In genomic region chr3:113000691-113001090, GRCh38 we compare ENCODE assay signal across 27 cellular contexts. TPM values are rescaled to one million over a fixed set of nuclear protein-coding genes. Genes with fewer than 3 reads are reported as not detected.
DNase-seq lines count a peak whose midpoint lies in the region; ATAC-seq, FAIRE-seq and TF ChIP-seq lines count a peak whose summit lies in the region.
"Had no signal": no experiment of that assay in that cellular context is flagged by ENCODE, and none has a peak within 500 bp of the region (broad histone marks: within the 10 kb centered on the region; RNA-seq: fewer than 3 reads in every experiment).

No MANE protein-coding gene starts in this region.

- H3K27ac ChIP-seq in endothelial cell of umbilical vein (ENCODE audit: insufficient read depth, low read depth, low read length) = no peak overlapping the region
- H3K27ac ChIP-seq: C4-2B, cardiac muscle cell, parathyroid adenoma, Peyer's patch, right lobe of liver, SJCRH30, suprapubic skin, uterus had no signal

- H3K4me2 ChIP-seq in endothelial cell of umbilical vein (ENCODE audit: insufficient read depth, low read length) = no peak overlapping the region

- no peak for FAIRE-seq in endothelial cell of umbilical vein (lab: Jason Lieb, UNC)
- FAIRE-seq: G401.6 had no signal

- H3K9ac ChIP-seq in endothelial cell of umbilical vein (replicated peaks; ENCODE audit: extremely low read depth, insufficient read depth, low read length) = no peak overlapping the region
- H3K9ac ChIP-seq: parathyroid adenoma had no signal

- peak overlapping the region; percentile 95 for H3K27ac Mint-ChIP-seq in activated naive CD4-positive, alpha-beta T cell treated with anti-CD3 and anti-CD28 coated beads for 36 hours
- peak overlapping the region; percentile 85 for H3K27ac Mint-ChIP-seq in activated CD4-positive, alpha-beta memory T cell treated with anti-CD3 and anti-CD28 coated beads for 36 hours
- H3K27ac Mint-ChIP-seq in stimulated activated effector memory CD8-positive, alpha-beta T cell treated with anti-CD3 and anti-CD28 coated beads, Interleukin-12 subunit alpha, Interleukin-12 subunit beta, amount 100 ng/mL, for 72 hours = peak overlapping the region; percentile 81
- no peak overlapping the region for H3K27ac Mint-ChIP-seq in MCF 10A (ENCODE audit: low read depth, unreplicated experiment)

- H3K9me3 ChIP-seq in endothelial cell of umbilical vein (replicated peaks; ENCODE audit: control insufficient read depth, insufficient read depth, low read length) = no peaks in the 10 kb centered on the region
- H3K9me3 ChIP-seq: Peyer's patch, right lobe of liver, SJCRH30, suprapubic skin, uterus had no signal

- POLR2A ChIA-PET in activated CD4-positive, alpha-beta memory T cell treated with anti-CD3 and anti-CD28 coated beads for 36 hours (lab: Charles Lee) = interaction anchor here (2.2 kb wide), 1 partner anchor 9 kb away, joined by 8 read pairs; the partner anchor contains the start of gene GTPBP8
- POLR2A ChIA-PET in endothelial cell of umbilical vein (lab: Charles Lee) = interaction anchor here (0.6 kb wide), 1 partner anchor 319 kb away, joined by 4 read pairs; no protein-coding TSS in a partner anchor
- POLR2A ChIA-PET in MCF 10A (lab: Yijun Ruan, JAX) = interaction anchor here (0.6 to 3.9 kb wide), 3 partner anchors 10 to 19 kb away, joined by 3 to 21 read pairs (median 3); partner anchors contain the start of gene GTPBP8

- intact Hi-C loops in activated naive CD4-positive, alpha-beta T cell treated with anti-CD3 and anti-CD28 coated beads for 36 hours (cut with micrococcal nuclease) = loop anchor here (5.0 to 10.0 kb wide), 2 partner anchors 663 to 1214 kb away; no protein-coding TSS in a partner anchor
- intact Hi-C loops in activated CD4-positive, alpha-beta memory T cell treated with anti-CD3 and anti-CD28 coated beads for 36 hours (cut with micrococcal nuclease) = loop anchor here (1.0 to 10.0 kb wide), 2 partner anchors 9 to 646 kb away; no protein-coding TSS in a partner anchor
- intact Hi-C loops in endothelial cell of umbilical vein (cut with micrococcal nuclease) (no loop called here), MCF 10A (cut with micrococcal nuclease) (no loop called here)

- peaks cover 13 to 22% of the 10 kb centered on the region in 2 experiments for H3K36me3 ChIP-seq in endothelial cell of umbilical vein (ENCODE audit: control insufficient read depth in 2 of 2, extremely low read depth in 1 of 2, insufficient read depth in 2 of 2, low read length in 2 of 2)
- H3K36me3 ChIP-seq: uterus had no signal

- H3K9me3 Mint-ChIP-seq in activated naive CD4-positive, alpha-beta T cell treated with anti-CD3 and anti-CD28 coated beads for 36 hours = no peaks in the 10 kb centered on the region
- H3K9me3 Mint-ChIP-seq in activated CD4-positive, alpha-beta memory T cell treated with anti-CD3 and anti-CD28 coated beads for 36 hours = no peaks in the 10 kb centered on the region
- H3K9me3 Mint-ChIP-seq in stimulated activated effector memory CD8-positive, alpha-beta T cell treated with anti-CD3 and anti-CD28 coated beads, Interleukin-12 subunit alpha, Interleukin-12 subunit beta, amount 100 ng/mL, for 72 hours = no peaks in the 10 kb centered on the region
- H3K9me3 Mint-ChIP-seq in MCF 10A (ENCODE audit: unreplicated experiment) = no peaks in the 10 kb centered on the region
- H3K9me3 Mint-ChIP-seq: IgD-negative memory B cell had no signal

- no peak overlapping the region for H2AFZ ChIP-seq in endothelial cell of umbilical vein (ENCODE audit: low read depth, low read length)
- H2AFZ ChIP-seq: parathyroid adenoma had no signal

- H3K27me3 ChIP-seq in endothelial cell of umbilical vein (ENCODE audit: control insufficient read depth in 2 of 2, insufficient read depth in 2 of 2, low read length in 2 of 2) = no peaks in the 10 kb centered on the region
- H3K27me3 ChIP-seq: cardiac muscle cell, Peyer's patch, right lobe of liver, SJCRH30, suprapubic skin, uterus had no signal

- no peak overlapping the region for H3K4me3 ChIP-seq in endothelial cell of umbilical vein (replicated peaks in 1 of 3; ENCODE audit: insufficient read depth in 1 of 3, low read depth in 1 of 3, low read length in 3 of 3)
- H3K4me3 ChIP-seq: cardiac muscle cell, Peyer's patch, right lobe of liver, SJCRH30, suprapubic skin, uterus had no signal

- no peaks in the 10 kb centered on the region for H4K20me1 ChIP-seq in endothelial cell of umbilical vein (replicated peaks; ENCODE audit: control insufficient read depth, extremely low read depth, insufficient read depth, low read length)

- TF ChIP-seq POLR2A in endothelial cell of umbilical vein (IDR thresholded peaks at IDR 0.05; ENCODE audit: low read depth, low read length) = no peak

- H3K79me2 ChIP-seq in endothelial cell of umbilical vein (ENCODE audit: control insufficient read depth, insufficient read depth, low read length) = no peaks in the 10 kb centered on the region
- H3K79me2 ChIP-seq: parathyroid adenoma had no signal

- TF ChIP-seq CTCF in endothelial cell of umbilical vein (IDR thresholded peaks at IDR 0.05; ENCODE audit: extremely low read depth in 1 of 2, insufficient read depth in 1 of 2, low read depth in 1 of 2, low read length in 2 of 2) (no peak), MCF 10A (IDR thresholded peaks at IDR 0.05; ENCODE audit: unreplicated experiment) (no peak)

- BruUV-seq in endothelial cell of umbilical vein (replicated peaks; lab: Mats Ljungman, UMichigan) (no TSS peak), MCF 10A (replicated peaks; lab: Mats Ljungman, UMichigan) (no TSS peak)

- ATAC-seq in stimulated activated effector memory CD8-positive, alpha-beta T cell treated with anti-CD3 and anti-CD28 coated beads, Interleukin-12 subunit alpha, Interleukin-12 subunit beta, amount 100 ng/mL, for 72 hours = no peak
- ATAC-seq in GM21717 (IDR thresholded peaks at IDR 0.05; ENCODE audit: unreplicated experiment) = no peak
- ATAC-seq: right lobe of liver had no signal

- peaks cover 60% of the 10 kb centered on the region for H3K36me3 Mint-ChIP-seq in activated naive CD4-positive, alpha-beta T cell treated with anti-CD3 and anti-CD28 coated beads for 36 hours (ENCODE audit: low read depth)
- H3K36me3 Mint-ChIP-seq in activated CD4-positive, alpha-beta memory T cell treated with anti-CD3 and anti-CD28 coated beads for 36 hours = peaks cover 49% of the 10 kb centered on the region
- H3K36me3 Mint-ChIP-seq in stimulated activated effector memory CD8-positive, alpha-beta T cell treated with anti-CD3 and anti-CD28 coated beads, Interleukin-12 subunit alpha, Interleukin-12 subunit beta, amount 100 ng/mL, for 72 hours = peaks cover 99% of the 10 kb centered on the region
- H3K36me3 Mint-ChIP-seq in MCF 10A (ENCODE audit: insufficient read depth, unreplicated experiment) = peaks cover 62% of the 10 kb centered on the region

- DNase-seq in activated naive CD4-positive, alpha-beta T cell treated with anti-CD3 and anti-CD28 coated beads for 36 hours = no peak
- DNase-seq in activated naive CD4-positive, alpha-beta T cell treated with anti-CD3 and anti-CD28 coated beads, Interleukin-2, amount 50 U/mL, for 16 hours = no peak
- no peak for DNase-seq in activated CD4-positive, alpha-beta memory T cell treated with anti-CD3 and anti-CD28 coated beads for 36 hours
- DNase-seq in endothelial cell of umbilical vein (ENCODE audit: low read depth, low spot score) = peak; percentile 37
- no peak for DNase-seq in stimulated activated effector memory CD8-positive, alpha-beta T cell treated with anti-CD3 and anti-CD28 coated beads, Interleukin-12 subunit alpha, Interleukin-12 subunit beta, amount 100 ng/mL, for 72 hours (ENCODE audit: low spot score in 2 of 2)
- no peak for DNase-seq in NCI-H748 (lab: John Stamatoyannopoulos, UW; ENCODE audit: unreplicated experiment)
- no peak for DNase-seq in MCF 10A (ENCODE audit: unreplicated experiment)
- DNase-seq: activated CD4-positive, alpha-beta T cell treated with anti-CD3 and anti-CD28 coated beads, Interleukin-2, amount 50 U/mL, for 48 hours; amniotic stem cell; glutamatergic neuron; H7; NCI-H1417 treated with DMSO at 0.1 percent for 48 hours; NCI-H2107; NCI-H524; Peyer's patch; right lobe of liver; SJCRH30; stimulated activated CD8-positive, alpha-beta memory T cell treated with anti-CD3 and anti-CD28 coated beads, Interleukin-4, amount 100 ng/mL, for 48 hours; uterus had no signal

- CTCF ChIA-PET in activated naive CD4-positive, alpha-beta T cell treated with anti-CD3 and anti-CD28 coated beads for 36 hours (lab: Charles Lee) = interaction anchor here (0.6 to 1.7 kb wide), 3 partner anchors 10 to 247 kb away, joined by 4 to 7 read pairs (median 7); partner anchors contain the start of gene GTPBP8
- CTCF ChIA-PET in activated CD4-positive, alpha-beta memory T cell treated with anti-CD3 and anti-CD28 coated beads for 36 hours (lab: Charles Lee) = interaction anchor here (0.6 to 3.3 kb wide), 4 partner anchors 8 to 266 kb away, joined by 3 to 13 read pairs (median 4); partner anchors contain the start of gene GTPBP8
- CTCF ChIA-PET in endothelial cell of umbilical vein (lab: Charles Lee) = interaction anchor here (1.0 to 2.5 kb wide), 9 partner anchors 9 to 419 kb away, joined by 3 to 18 read pairs (median 7); partner anchors contain the start of gene GTPBP8
- CTCF ChIA-PET in MCF 10A (lab: Yijun Ruan, JAX) = interaction anchor here (0.6 to 1.5 kb wide), 3 partner anchors 9 to 668 kb away, joined by 3 to 6 read pairs (median 3); partner anchors contain the start of gene CD200

- H3K27me3 Mint-ChIP-seq in activated naive CD4-positive, alpha-beta T cell treated with anti-CD3 and anti-CD28 coated beads for 36 hours (ENCODE audit: low read depth) = no peaks in the 10 kb centered on the region
- no peaks in the 10 kb centered on the region for H3K27me3 Mint-ChIP-seq in activated CD4-positive, alpha-beta memory T cell treated with anti-CD3 and anti-CD28 coated beads for 36 hours
- no peaks in the 10 kb centered on the region for H3K27me3 Mint-ChIP-seq in MCF 10A (ENCODE audit: insufficient read depth, unreplicated experiment)
- H3K27me3 Mint-ChIP-seq: IgD-negative memory B cell had no signal

- H3K4me1 Mint-ChIP-seq in activated naive CD4-positive, alpha-beta T cell treated with anti-CD3 and anti-CD28 coated beads for 36 hours (ENCODE audit: low read depth) = peaks cover 82% of the 10 kb centered on the region
- peaks cover 50% of the 10 kb centered on the region for H3K4me1 Mint-ChIP-seq in activated CD4-positive, alpha-beta memory T cell treated with anti-CD3 and anti-CD28 coated beads for 36 hours (ENCODE audit: low read depth)
- H3K4me1 Mint-ChIP-seq in stimulated activated effector memory CD8-positive, alpha-beta T cell treated with anti-CD3 and anti-CD28 coated beads, Interleukin-12 subunit alpha, Interleukin-12 subunit beta, amount 100 ng/mL, for 72 hours = peaks cover 31% of the 10 kb centered on the region
- H3K4me1 Mint-ChIP-seq in MCF 10A (ENCODE audit: insufficient read depth, unreplicated experiment) = no peaks in the 10 kb centered on the region

- H3K9me1 ChIP-seq in endothelial cell of umbilical vein (replicated peaks; ENCODE audit: control insufficient read depth, extremely low read depth, insufficient read depth, low read length) = no peaks in the 10 kb centered on the region

- H3K4me3 Mint-ChIP-seq in activated naive CD4-positive, alpha-beta T cell treated with anti-CD3 and anti-CD28 coated beads for 36 hours = peak overlapping the region; percentile 49
- H3K4me3 Mint-ChIP-seq in activated CD4-positive, alpha-beta memory T cell treated with anti-CD3 and anti-CD28 coated beads for 36 hours = peak overlapping the region; percentile 12
- H3K4me3 Mint-ChIP-seq in stimulated activated effector memory CD8-positive, alpha-beta T cell treated with anti-CD3 and anti-CD28 coated beads, Interleukin-12 subunit alpha, Interleukin-12 subunit beta, amount 100 ng/mL, for 72 hours = no peak overlapping the region
- no peak overlapping the region for H3K4me3 Mint-ChIP-seq in MCF 10A (ENCODE audit: unreplicated experiment)
- H3K4me3 Mint-ChIP-seq: IgD-negative memory B cell had no signal

- peaks cover 7% of the 10 kb centered on the region for H3K4me1 ChIP-seq in endothelial cell of umbilical vein (ENCODE audit: control insufficient read depth, extremely low read depth, insufficient read depth, low read length)
- H3K4me1 ChIP-seq: parathyroid adenoma, Peyer's patch, right lobe of liver, SJCRH30, suprapubic skin, uterus had no signal

- dilution Hi-C loops in endothelial cell of umbilical vein (cut with MboI; ENCODE audit: extremely low pct_ligation_motif_present, low sequenced_read_pairs) = no loop called here

RNA-seq across cellular contexts. Expression of gene GTPBP8, which starts 9.9 kb away (rescaled TPM):
- total RNA-seq in activated naive CD4-positive, alpha-beta T cell treated with anti-CD3 and anti-CD28 coated beads for 36 hours = 10 to 100 TPM; 62.8 to 68.9 TPM
- total RNA-seq in activated CD4-positive, alpha-beta memory T cell treated with anti-CD3 and anti-CD28 coated beads for 36 hours = 10 to 100 TPM; 34.7 to 35.7 TPM
- total RNA-seq in endothelial cell of umbilical vein (13.7 and 15.4 TPM in 2 replicates), MCF 10A (2022) (9.3 and 10.7 TPM in 2 replicates)
- polyA plus RNA-seq in endothelial cell of umbilical vein = 20.2 and 23.6 TPM in 2 replicates
- 15.5 and 20.2 TPM in 2 replicates for polyA plus RNA-seq in endothelial cell of umbilical vein (2011; cell fraction: cytosol; rRNA removed)
- polyA plus RNA-seq in endothelial cell of umbilical vein (2011; cell fraction: nucleus; rRNA removed) = 11.7 and 13.3 TPM in 2 replicates
- 10.7 and 18.4 TPM in 2 replicates for polyA plus RNA-seq in endothelial cell of umbilical vein (2012)
- 9.6 and 14.3 TPM in 2 replicates for polyA minus RNA-seq in endothelial cell of umbilical vein
- 22.9 TPM for polyA minus RNA-seq in endothelial cell of umbilical vein (2011; cell fraction: cytosol; rRNA and poly(A)+ RNA removed)
- polyA minus RNA-seq in endothelial cell of umbilical vein (2011; cell fraction: nucleus; rRNA and poly(A)+ RNA removed) = 15.3 and 18.8 TPM in 2 replicates

RNA-seq across cellular contexts. Expression of gene CD200R1, which starts 25.8 kb away (rescaled TPM):
- 1 to 10 TPM; 1.1 TPM for total RNA-seq in activated naive CD4-positive, alpha-beta T cell treated with anti-CD3 and anti-CD28 coated beads for 36 hours
- total RNA-seq in activated CD4-positive, alpha-beta memory T cell treated with anti-CD3 and anti-CD28 coated beads for 36 hours = 1 to 10 TPM; 4.1 to 4.4 TPM
- total RNA-seq in endothelial cell of umbilical vein (not detected in 2 replicates), MCF 10A (2022) (not detected in 2 replicates)
- not detected in 2 replicates for polyA plus RNA-seq in endothelial cell of umbilical vein
- polyA plus RNA-seq in endothelial cell of umbilical vein (2011; cell fraction: cytosol; rRNA removed) = not detected in 2 replicates
- 0.14 TPM in 1 of 2 replicates, not detected in the other for polyA plus RNA-seq in endothelial cell of umbilical vein (2011; cell fraction: nucleus; rRNA removed)
- polyA plus RNA-seq in endothelial cell of umbilical vein (2012) = not detected in 2 replicates
- not detected in 2 replicates for polyA minus RNA-seq in endothelial cell of umbilical vein
- not detected for polyA minus RNA-seq in endothelial cell of umbilical vein (2011; cell fraction: cytosol; rRNA and poly(A)+ RNA removed)
- not detected in 2 replicates for polyA minus RNA-seq in endothelial cell of umbilical vein (2011; cell fraction: nucleus; rRNA and poly(A)+ RNA removed)
- total RNA-seq: dermis microvascular lymphatic vessel endothelial cell had no signal
- polyA plus RNA-seq: cardiac muscle cell had no signal

Comparison
In these comparisons a context has a peak if more than half of its experiments do, and no peak if none do; other contexts are left out.
1. H3K4me3 Mint-ChIP-seq: peak in activated naive CD4-positive, alpha-beta T cell treated with anti-CD3 and anti-CD28 coated beads for 36 hours (single experiment) and activated CD4-positive, alpha-beta memory T cell treated with anti-CD3 and anti-CD28 coated beads for 36 hours (single experiment); none in stimulated activated effector memory CD8-positive, alpha-beta T cell treated with anti-CD3 and anti-CD28 coated beads, Interleukin-12 subunit alpha, Interleukin-12 subunit beta, amount 100 ng/mL, for 72 hours (single experiment) and MCF 10A (single experiment).
2. intact Hi-C loops: an anchor here in activated naive CD4-positive, alpha-beta T cell treated with anti-CD3 and anti-CD28 coated beads for 36 hours (5.0 to 10.0 kb wide) and activated CD4-positive, alpha-beta memory T cell treated with anti-CD3 and anti-CD28 coated beads for 36 hours (1.0 to 10.0 kb wide); none called in endothelial cell of umbilical vein and MCF 10A.